ENCODE assay signal across 6 cellular contexts in the genomic region with DNA sequence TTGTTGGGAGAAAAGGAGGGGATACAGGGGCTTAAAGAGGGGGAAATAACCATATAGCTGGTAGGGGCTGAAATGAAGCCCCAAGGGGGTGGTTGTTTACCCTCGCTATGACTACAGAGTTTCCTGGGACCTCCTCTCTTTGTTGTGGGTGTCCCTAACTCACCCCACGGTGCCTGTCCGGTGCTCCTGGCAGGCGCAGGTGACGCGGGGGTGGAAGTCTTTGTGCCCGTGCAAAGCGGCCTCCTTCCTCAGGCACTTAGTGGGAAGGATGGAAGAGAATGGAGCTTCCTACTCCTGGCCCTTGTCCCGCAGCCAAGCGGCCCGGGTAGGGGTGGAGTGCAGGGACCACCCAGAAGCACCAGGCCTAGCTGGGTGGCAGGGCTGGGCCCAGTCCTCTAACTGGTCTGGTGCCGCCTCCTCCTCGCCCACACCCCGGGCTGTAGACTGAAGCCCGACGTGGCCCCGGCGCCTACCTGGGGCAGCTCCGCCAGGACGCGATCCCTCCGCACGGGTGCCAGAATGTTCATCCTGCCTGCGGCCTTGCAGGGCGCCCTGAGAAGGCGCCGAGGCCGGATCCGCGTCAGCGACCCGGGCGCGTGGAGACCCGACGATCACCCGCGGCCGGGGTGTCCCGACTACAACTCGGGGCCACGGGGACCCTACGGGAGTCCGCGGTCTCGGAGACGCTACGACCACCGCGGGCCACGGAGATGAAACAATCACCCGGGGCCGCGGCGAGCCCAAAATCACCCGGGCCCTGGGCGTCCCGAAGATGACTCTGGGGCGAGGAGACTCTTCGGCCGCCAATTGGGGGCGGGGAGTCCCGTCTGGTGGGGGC. TPM values are rescaled to one million over a fixed set of nuclear protein-coding genes. Genes with fewer than 3 reads are reported as not detected.
DNase-seq lines count a peak whose midpoint lies in the region; ATAC-seq and TF ChIP-seq lines count a peak whose summit lies in the region.

No MANE protein-coding gene starts in this region.

- WGBS in heart left ventricle, 4 donors: 9 to 22% (median 13%) methylated on average over 27 to 63 of the region's 63 CpGs
- WGBS in thymus: 42% methylated on average over 63 of the region's 63 CpGs

- H3K36me3 Mint-ChIP-seq in activated CD4-positive, alpha-beta memory T cell treated with anti-CD3 and anti-CD28 coated beads, Interleukin-2, amount 10 ng/mL, durations not matched to agents 7 days and 5 days (ENCODE audit: low read depth): peaks cover 23% of the 10 kb centered on the region
- H3K36me3 Mint-ChIP-seq in activated CD4-positive, alpha-beta memory T cell treated with anti-CD3 and anti-CD28 coated beads for 36 hours: peaks cover 24% of the 10 kb centered on the region

- CTCF ChIA-PET in activated CD4-positive, alpha-beta memory T cell treated with anti-CD3 and anti-CD28 coated beads, Interleukin-2, amount 10 ng/mL, durations not matched to agents 7 days and 5 days (lab: Charles Lee): interaction anchor here (2.3 kb wide), 1 partner anchor 10 kb away, joined by 15 read pairs; a partner anchor contains a TSS
- CTCF ChIA-PET in activated CD4-positive, alpha-beta memory T cell treated with anti-CD3 and anti-CD28 coated beads for 36 hours (lab: Charles Lee): interaction anchor here (1.0 kb wide), 1 partner anchor 9 kb away, joined by 4 read pairs; a partner anchor contains a TSS

- no peaks in the 10 kb centered on the region for H3K9me3 Mint-ChIP-seq in activated CD4-positive, alpha-beta memory T cell treated with anti-CD3 and anti-CD28 coated beads, Interleukin-2, amount 10 ng/mL, durations not matched to agents 7 days and 5 days
- no peaks in the 10 kb centered on the region for H3K9me3 Mint-ChIP-seq in activated CD4-positive, alpha-beta memory T cell treated with anti-CD3 and anti-CD28 coated beads for 36 hours

- peaks cover 28% of the 10 kb centered on the region for H3K27me3 Mint-ChIP-seq in activated CD4-positive, alpha-beta memory T cell treated with anti-CD3 and anti-CD28 coated beads, Interleukin-2, amount 10 ng/mL, durations not matched to agents 7 days and 5 days
- peaks cover 16% of the 10 kb centered on the region for H3K27me3 Mint-ChIP-seq in activated CD4-positive, alpha-beta memory T cell treated with anti-CD3 and anti-CD28 coated beads for 36 hours

- H3K4me3 ChIP-seq in heart left ventricle (peak overlapping the region; percentile 41 to 92 (median 72)), thymus (ENCODE audit: low read length) (peak overlapping the region; percentile 45)

- TF ChIP-seq CTCF in heart left ventricle (IDR thresholded peaks at IDR 0.05): no peak

- POLR2A ChIA-PET in activated CD4-positive, alpha-beta memory T cell treated with anti-CD3 and anti-CD28 coated beads, Interleukin-2, amount 10 ng/mL, durations not matched to agents 7 days and 5 days (lab: Charles Lee): interaction anchor here (1.6 kb wide), 1 partner anchor 10 kb away, joined by 8 read pairs; a partner anchor contains a TSS
- POLR2A ChIA-PET in activated CD4-positive, alpha-beta memory T cell treated with anti-CD3 and anti-CD28 coated beads for 36 hours (lab: Charles Lee): no interaction called here

- peak overlapping the region; percentile 66 to 96 (median 90) for H3K27ac ChIP-seq in heart left ventricle
- H3K27ac ChIP-seq in thymus (ENCODE audit: low read depth): peak overlapping the region; percentile 69

- peaks cover 40% of the 10 kb centered on the region for H3K4me1 Mint-ChIP-seq in activated CD4-positive, alpha-beta memory T cell treated with anti-CD3 and anti-CD28 coated beads, Interleukin-2, amount 10 ng/mL, durations not matched to agents 7 days and 5 days
- H3K4me1 Mint-ChIP-seq in activated CD4-positive, alpha-beta memory T cell treated with anti-CD3 and anti-CD28 coated beads for 36 hours (ENCODE audit: low read depth): peaks cover 30% of the 10 kb centered on the region

- H3K36me3 ChIP-seq in heart left ventricle: peaks cover 0 to 33% (median 24%) of the 10 kb centered on the region in 9 donors
- H3K36me3 ChIP-seq in thymus (ENCODE audit: control insufficient read depth, insufficient read depth): peaks cover 10% of the 10 kb centered on the region

- H3K27me3 ChIP-seq in heart left ventricle (peaks cover 0 to 18% (median 0%) of the 10 kb centered on the region in 9 donors), thymus (ENCODE audit: control insufficient read depth, insufficient read depth) (peaks cover 31% of the 10 kb centered on the region)

- no peak overlapping the region for H3K27ac Mint-ChIP-seq in activated CD4-positive, alpha-beta memory T cell treated with anti-CD3 and anti-CD28 coated beads, Interleukin-2, amount 10 ng/mL, durations not matched to agents 7 days and 5 days
- H3K27ac Mint-ChIP-seq in activated CD4-positive, alpha-beta memory T cell treated with anti-CD3 and anti-CD28 coated beads for 36 hours: no peak overlapping the region

- peaks cover 0 to 59% (median 41%) of the 10 kb centered on the region in 12 donors for H3K4me1 ChIP-seq in heart left ventricle
- peaks cover 18% of the 10 kb centered on the region for H3K4me1 ChIP-seq in thymus (ENCODE audit: control insufficient read depth, insufficient read depth, low read length)

- H3K4me3 Mint-ChIP-seq in activated CD4-positive, alpha-beta memory T cell treated with anti-CD3 and anti-CD28 coated beads, Interleukin-2, amount 10 ng/mL, durations not matched to agents 7 days and 5 days: peak overlapping the region; percentile 21
- no peak overlapping the region for H3K4me3 Mint-ChIP-seq in activated CD4-positive, alpha-beta memory T cell treated with anti-CD3 and anti-CD28 coated beads for 36 hours

- intact Hi-C loops in activated CD4-positive, alpha-beta memory T cell treated with anti-CD3 and anti-CD28 coated beads for 36 hours (cut with micrococcal nuclease): no loop called here
- intact Hi-C loops in heart left ventricle (cut with DNase I): loop anchor here in 2 of 10 donors (5.0 to 10.0 kb wide), 2 partner anchors 52 to 70 kb away; a partner anchor contains a TSS

- H3K9me3 ChIP-seq in heart left ventricle (no peaks in the 10 kb centered on the region), thymus (ENCODE audit: control insufficient read depth) (no peaks in the 10 kb centered on the region)

- no peak for TF ChIP-seq POLR2A in heart left ventricle (IDR thresholded peaks at IDR 0.05)

- ATAC-seq in heart left ventricle: no peak
- no peak for ATAC-seq in activated CD4-positive, CD25-positive, alpha-beta regulatory T cell treated with anti-CD3 and anti-CD28 coated beads, Interleukin-2, amount 50 U/mL, for 24 hours
- no peak for ATAC-seq in HG02588 (IDR thresholded peaks at IDR 0.05; ENCODE audit: unreplicated experiment)

- DNase-seq in activated CD4-positive, alpha-beta memory T cell treated with anti-CD3 and anti-CD28 coated beads, Interleukin-2, amount 10 ng/mL, durations not matched to agents 7 days and 5 days: no peak
- no peak for DNase-seq in activated CD4-positive, alpha-beta memory T cell treated with anti-CD3 and anti-CD28 coated beads for 36 hours
- DNase-seq in heart left ventricle: peak in 4 of 5 donors; percentile 36 to 74 (median 49)

RNA-seq across cellular contexts. Expression of a gene that starts 0.7 kb away (rescaled TPM):
- total RNA-seq in activated CD4-positive, alpha-beta memory T cell treated with anti-CD3 and anti-CD28 coated beads, Interleukin-2, amount 10 ng/mL, durations not matched to agents 7 days and 5 days: 1 to 10 TPM; 6.5 to 7.4 TPM
- total RNA-seq in activated CD4-positive, alpha-beta memory T cell treated with anti-CD3 and anti-CD28 coated beads for 36 hours: 1 to 10 TPM; 4.9 to 6.6 TPM
- 10 to 100 TPM; 11.5 to 31.7 (median 14.9) TPM for total RNA-seq in heart left ventricle
- polyA plus RNA-seq in heart left ventricle: 10 to 100 TPM; 17.7 to 25.1 TPM
- 81.9 TPM for polyA plus RNA-seq in thymus

RNA-seq across cellular contexts. Expression of a gene that starts 2.8 kb away (rescaled TPM):
- 1,000 to 10,000 TPM; 1,962 to 2,028 TPM for total RNA-seq in activated CD4-positive, alpha-beta memory T cell treated with anti-CD3 and anti-CD28 coated beads, Interleukin-2, amount 10 ng/mL, durations not matched to agents 7 days and 5 days
- 1,000 to 10,000 TPM; 2,357 to 2,419 TPM for total RNA-seq in activated CD4-positive, alpha-beta memory T cell treated with anti-CD3 and anti-CD28 coated beads for 36 hours
- total RNA-seq in heart left ventricle: 1,000 to 10,000 TPM in 1 of 9 donors, 100 to 1,000 TPM in 8; 255 to 1,006 (median 869) TPM
- polyA plus RNA-seq in heart left ventricle: 1,000 to 10,000 TPM in 1 of 2 donors, 100 to 1,000 TPM in 1; 458 to 1,439 TPM
- 1,777 TPM for polyA plus RNA-seq in thymus

RNA-seq across cellular contexts. Expression of a gene that starts 5.3 kb away (rescaled TPM):
- total RNA-seq in activated CD4-positive, alpha-beta memory T cell treated with anti-CD3 and anti-CD28 coated beads, Interleukin-2, amount 10 ng/mL, durations not matched to agents 7 days and 5 days: 1 to 10 TPM; 6.2 to 7.4 TPM
- total RNA-seq in activated CD4-positive, alpha-beta memory T cell treated with anti-CD3 and anti-CD28 coated beads for 36 hours: 1 to 10 TPM; 4.5 TPM
- 1 to 10 TPM in 6 of 9 donors, under 1 TPM in 3; 0.65 to 2.3 (median 1.0) TPM for total RNA-seq in heart left ventricle
- polyA plus RNA-seq in heart left ventricle (1 to 10 TPM in 1 of 2 donors, under 1 TPM in 1; 0.64 to 2.6 TPM), thymus (11.3 TPM)

RNA-seq across cellular contexts. Expression of a gene that starts 9.1 kb away (rescaled TPM):
- 1 to 10 TPM; 1.4 to 2.3 TPM for total RNA-seq in activated CD4-positive, alpha-beta memory T cell treated with anti-CD3 and anti-CD28 coated beads, Interleukin-2, amount 10 ng/mL, durations not matched to agents 7 days and 5 days
- total RNA-seq in activated CD4-positive, alpha-beta memory T cell treated with anti-CD3 and anti-CD28 coated beads for 36 hours: 1 to 10 TPM; 9.1 to 9.5 TPM
- total RNA-seq in heart left ventricle: 1 to 10 TPM in 7 of 9 donors, under 1 TPM in 2; 0.52 to 4.8 (median 1.7) TPM
- polyA plus RNA-seq in heart left ventricle (10 to 100 TPM in 1 of 2 donors, 1 to 10 TPM in 1; 2.5 to 11.7 TPM), thymus (9.2 TPM)

RNA-seq across cellular contexts. Expression of a gene that starts 11.6 kb away (rescaled TPM):
- 1 to 10 TPM; 2.5 to 3.5 TPM for total RNA-seq in activated CD4-positive, alpha-beta memory T cell treated with anti-CD3 and anti-CD28 coated beads, Interleukin-2, amount 10 ng/mL, durations not matched to agents 7 days and 5 days
- 1 to 10 TPM; 3.4 to 4.0 TPM for total RNA-seq in activated CD4-positive, alpha-beta memory T cell treated with anti-CD3 and anti-CD28 coated beads for 36 hours
- 1 to 10 TPM in 5 of 9 donors, under 1 TPM in 4; 0.28 to 2.8 (median 1.2) TPM for total RNA-seq in heart left ventricle
- polyA plus RNA-seq in heart left ventricle: 1 to 10 TPM; 1.0 to 1.1 TPM
- 5.1 TPM for polyA plus RNA-seq in thymus

Comparison
In these comparisons a context has a peak if more than half of its experiments do, and no peak if none do; other contexts are left out.
1. DNase-seq: peak in heart left ventricle (4 of 5); none in activated CD4-positive, alpha-beta memory T cell treated with anti-CD3 and anti-CD28 coated beads, Interleukin-2, amount 10 ng/mL, durations not matched to agents 7 days and 5 days (single experiment) and activated CD4-positive, alpha-beta memory T cell treated with anti-CD3 and anti-CD28 coated beads for 36 hours (single experiment).